Comparison of ENCODE assay signal across 11 cellular contexts in genomic region chr11:46892109-46892508, GRCh38.
"Had no signal": no experiment of that assay in that cellular context is flagged by ENCODE, and none has a peak within 500 bp of the region (broad histone marks: within the 10 kb centered on the region; RNA-seq: fewer than 3 reads in every experiment).

No MANE protein-coding gene starts in this region.

- H3K4me1 ChIP-seq: HAP-1 had no signal

- H3K4me3 ChIP-seq: GM23248, GM23338, HAP-1 had no signal

- ATAC-seq: GM23338, HCT116 had no signal

- H3K9ac ChIP-seq: GM23248 had no signal

- H3K4me2 ChIP-seq: GM23338 had no signal

- DNase-seq: GM23248, GOT3, H7, H9, HCEC 1CT, HFFc6 had no signal

- H3K9me3 ChIP-seq: HAP-1 had no signal

- H2AFZ ChIP-seq: GM23248, GM23338 had no signal

- FAIRE-seq: H1, H54 had no signal

- H3K27ac ChIP-seq: GM23248 had no signal
